26 cellular contexts compared by ENCODE assay signal in the genomic region with DNA sequence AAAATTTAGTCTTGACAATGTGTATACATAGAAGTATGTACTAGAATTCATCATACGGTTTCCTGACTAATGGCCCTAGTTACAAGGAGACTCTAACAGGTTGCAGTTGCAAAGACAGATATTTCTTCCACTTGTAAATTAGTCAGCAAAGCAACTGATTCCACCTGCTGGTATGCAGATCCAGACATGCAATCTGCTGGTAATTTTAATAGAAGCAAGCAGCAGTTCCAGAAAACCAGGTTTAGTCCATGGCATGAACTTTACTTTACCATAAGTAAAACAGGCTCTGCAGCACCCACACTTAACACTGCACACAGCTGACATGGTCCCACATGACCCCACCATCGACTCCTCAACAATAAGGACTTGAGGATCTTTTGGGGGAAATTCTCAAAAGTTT.
DNase-seq lines count a peak whose midpoint lies in the region; TF ChIP-seq lines count a peak whose summit lies in the region.
"Had no signal": no experiment of that assay in that cellular context is flagged by ENCODE, and none has a peak within 500 bp of the region (broad histone marks: within the 10 kb centered on the region; RNA-seq: fewer than 3 reads in every experiment).

No MANE protein-coding gene starts in this region.

- no peaks in the 10 kb centered on the region for H3K9me2 ChIP-seq in GM23248 (ENCODE audit: insufficient read depth)

- H3K4me3 ChIP-seq in GM23248 (no peak overlapping the region), LNCaP clone FGC (ENCODE audit: low read depth, low read length) (no peak overlapping the region), epithelial cell of esophagus (ENCODE audit: low read length) (no peak overlapping the region), neural progenitor cell (no peak overlapping the region)
- H3K4me3 ChIP-seq: thoracic aorta, uterus had no signal

- 0 out of 2 replicates have a peak, but pooled peaks cover 2% of the 10 kb centered on the region for H3K36me3 ChIP-seq in GM23248 (ENCODE audit: low read depth)
- peaks cover 6% of the 10 kb centered on the region for H3K36me3 ChIP-seq in neural progenitor cell
- H3K36me3 ChIP-seq: thoracic aorta, uterus had no signal

- H3K4me1 Mint-ChIP-seq in neural progenitor cell, result peaks cover 57% of the 10 kb centered on the region
- H3K4me1 Mint-ChIP-seq: memory B cell had no signal

- no peak overlapping the region for H3K4me2 ChIP-seq in GM23248 (ENCODE audit: unreplicated experiment)
- no peak overlapping the region for H3K4me2 ChIP-seq in neural progenitor cell

- H4K20me1 ChIP-seq in GM23248 (ENCODE audit: insufficient read depth) (no peaks in the 10 kb centered on the region), neural progenitor cell (ENCODE audit: low read depth) (no peaks in the 10 kb centered on the region)

- H3K4me1 ChIP-seq in GM23248 (ENCODE audit: insufficient read depth) (no peaks in the 10 kb centered on the region), neural progenitor cell (peaks cover 41% of the 10 kb centered on the region)
- H3K4me1 ChIP-seq: uterus had no signal

- DNase-seq in GM23248 (peak; percentile 16), LNCaP clone FGC (ENCODE audit: low read depth) (peak; percentile 37), epithelial cell of esophagus (ENCODE audit: low read depth) (peak; percentile 89), neural progenitor cell (ENCODE audit: low spot score) (no peak), cerebellum (ENCODE audit: low spot score) (no peak), HT-29 (ENCODE audit: low spot score) (no peak), NCI-H446 (lab: John Stamatoyannopoulos, UW) (no peak)
- DNase-seq: activated B cell treated with CpG ODN at 0.5 μM for 24 hours; activated CD4-positive, alpha-beta T cell treated with anti-CD3 and anti-CD28 coated beads, Interleukin-2, amount 50 U/mL, for 1 hour; activated gamma-delta T cell treated with Interleukin-2 at 50 U/mL for 16 hours; activated T-cell treated with anti-CD3 and anti-CD28 coated beads, Interleukin-2, amount 50 U/mL, for 4 hours; CD4-positive, alpha-beta T cell; cerebellar nuclear complex; foreskin melanocyte; KBM-7; left colon; MM.1S; NCI-H2029 treated with DMSO at 0.1 percent for 48 hours; NCI-H82; SHP77; T1000; uterus had no signal

- no peak overlapping the region for H3K27ac Mint-ChIP-seq in neural progenitor cell
- H3K27ac Mint-ChIP-seq: activated B cell treated with CpG ODN at 0.5 μM for 24 hours; CD4-positive, alpha-beta T cell; memory B cell; progenitor cell of endocrine pancreas; stimulated activated naive CD8-positive, alpha-beta T cell treated with anti-CD3 and anti-CD28 coated beads, Interleukin-15, Interleukin-2, amounts not matched to agents 100 ng/mL and 50 ng/mL, for 24 hours had no signal

- H3K27me3 ChIP-seq in GM23248 (replicated peaks; ENCODE audit: insufficient read depth), result no peaks in the 10 kb centered on the region
- H3K27me3 ChIP-seq in neural progenitor cell, result no peaks in the 10 kb centered on the region
- H3K27me3 ChIP-seq: uterus had no signal

- H3K4me3 Mint-ChIP-seq in neural progenitor cell, result no peak overlapping the region
- H3K4me3 Mint-ChIP-seq: activated B cell treated with CpG ODN at 0.5 μM for 24 hours; activated T-cell treated with anti-CD3 and anti-CD28 coated beads, Interleukin-2, amount 50 U/mL, for 4 hours; CD4-positive, alpha-beta T cell; memory B cell; stimulated activated naive CD8-positive, alpha-beta T cell treated with anti-CD3 and anti-CD28 coated beads, Interleukin-15, Interleukin-2, amounts not matched to agents 100 ng/mL and 50 ng/mL, for 24 hours had no signal

- H3K27me3 Mint-ChIP-seq in neural progenitor cell (ENCODE audit: insufficient read depth, low read depth), result no peaks in the 10 kb centered on the region
- H3K27me3 Mint-ChIP-seq: activated B cell treated with CpG ODN at 0.5 μM for 24 hours; CD4-positive, alpha-beta T cell; memory B cell; progenitor cell of endocrine pancreas; stimulated activated naive CD8-positive, alpha-beta T cell treated with anti-CD3 and anti-CD28 coated beads, Interleukin-15, Interleukin-2, amounts not matched to agents 100 ng/mL and 50 ng/mL, for 24 hours had no signal

- H3K79me2 ChIP-seq in GM23248 (ENCODE audit: insufficient read depth) (no peaks in the 10 kb centered on the region), neural progenitor cell (ENCODE audit: low read depth) (no peaks in the 10 kb centered on the region)

- H3K9me3 ChIP-seq in GM23248 (ENCODE audit: low read depth) (no peaks in the 10 kb centered on the region), neural progenitor cell (ENCODE audit: low read depth) (no peaks in the 10 kb centered on the region)
- H3K9me3 ChIP-seq: thoracic aorta, uterus had no signal

- TF ChIP-seq CTCF in LNCaP clone FGC (IDR thresholded peaks at IDR 0.05; ENCODE audit: control insufficient read depth, extremely low read depth, insufficient read depth) (peak; percentile 45), epithelial cell of esophagus (IDR thresholded peaks at IDR 0.05; ENCODE audit: insufficient read depth, low read depth, low read length, missing control alignments) (peak; percentile 58), neural progenitor cell (IDR thresholded peaks at IDR 0.05) (no peak)

- H3K9ac ChIP-seq in GM23248, result no peak overlapping the region
- H3K9ac ChIP-seq in neural progenitor cell, result no peak overlapping the region

- H3K9me3 Mint-ChIP-seq in neural progenitor cell, result no peaks in the 10 kb centered on the region
- H3K9me3 Mint-ChIP-seq: activated B cell treated with CpG ODN at 0.5 μM for 24 hours; activated T-cell treated with anti-CD3 and anti-CD28 coated beads, Interleukin-2, amount 50 U/mL, for 4 hours; CD4-positive, alpha-beta T cell; memory B cell; stimulated activated naive CD8-positive, alpha-beta T cell treated with anti-CD3 and anti-CD28 coated beads, Interleukin-15, Interleukin-2, amounts not matched to agents 100 ng/mL and 50 ng/mL, for 24 hours had no signal

- in situ Hi-C loops in GM23248 (cut with MboI), result no loop called here

- peaks cover 8% of the 10 kb centered on the region for H3K36me3 Mint-ChIP-seq in neural progenitor cell

- no peak overlapping the region for H2AFZ ChIP-seq in GM23248
- H2AFZ ChIP-seq in neural progenitor cell (replicated peaks), result no peak overlapping the region

- no peak overlapping the region for H3K27ac ChIP-seq in GM23248
- H3K27ac ChIP-seq in neural progenitor cell, result peak overlapping the region; percentile 8
- H3K27ac ChIP-seq: thoracic aorta, uterus had no signal

- H3F3A ChIP-seq in GM23248 (ENCODE audit: insufficient read depth) (0 out of 2 replicates have a peak, but pooled peaks cover 7% of the 10 kb centered on the region), neural progenitor cell (ENCODE audit: low read depth) (peaks cover 47% of the 10 kb centered on the region)

- 58 to 60% methylated on average over 2 of the region's 2 CpGs for WGBS in GM23248 (ENCODE audit: low coverage in 1 of 2, low lambda C conversion rate in 2 of 2, missing lambda C conversion rate in 2 of 2), 2 experiments

Comparison
In these comparisons a context has a peak if more than half of its experiments do, and no peak if none do; other contexts are left out.
1. DNase-seq: peak in GM23248 (single experiment), LNCaP clone FGC (single experiment) and epithelial cell of esophagus (single experiment); none in neural progenitor cell (single experiment), cerebellum (single experiment), HT-29 (single experiment) and NCI-H446 (0 of 2).